In the genomic region with DNA sequence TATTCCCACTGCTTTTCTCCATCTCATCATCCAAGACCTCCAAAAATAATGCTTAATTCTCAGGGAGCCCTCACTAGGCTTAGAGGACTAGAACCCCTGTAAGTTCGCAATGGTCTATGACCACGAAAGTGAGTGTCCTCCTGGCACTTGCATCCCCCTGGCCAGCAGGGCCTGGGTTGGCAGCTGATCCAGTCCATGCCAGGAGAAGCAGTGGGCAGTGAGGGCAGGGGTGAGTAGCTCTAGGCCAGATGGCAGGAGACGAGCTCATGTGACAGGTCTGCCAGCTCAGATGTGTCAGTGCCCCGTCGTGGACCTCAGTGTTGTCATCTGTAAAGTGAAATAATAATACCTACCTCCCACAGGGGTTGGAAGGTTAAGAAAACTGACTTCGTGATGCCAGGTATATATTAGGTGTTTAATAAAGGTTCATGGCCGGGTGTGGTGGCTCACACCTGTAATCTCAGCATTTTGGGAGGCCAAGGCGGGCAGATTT, we compare ENCODE assay signal across 18 cellular contexts. TPM values are rescaled to one million over a fixed set of nuclear protein-coding genes. Genes with fewer than 3 reads are reported as not detected.
A peak's percentile ranks its signal among the peaks of the same experiment; 100 is the strongest.
DNase-seq lines count a peak whose midpoint lies in the region; TF ChIP-seq lines count a peak whose summit lies in the region.
"Had no signal": no experiment of that assay in that cellular context is flagged by ENCODE, and none has a peak within 500 bp of the region (broad histone marks: within the 10 kb centered on the region; RNA-seq: fewer than 3 reads in every experiment).

No MANE protein-coding gene starts in this region.

- peaks cover 0 to 4% (median 0%) of the 10 kb centered on the region in 3 donors for H3K36me3 Mint-ChIP-seq in immature natural killer cell
- H3K36me3 Mint-ChIP-seq: CD8-positive, alpha-beta memory T cell had no signal

- no peaks in the 10 kb centered on the region for H3K36me3 ChIP-seq in tibial artery
- H3K36me3 ChIP-seq: BLaER1 had no signal

- no peaks in the 10 kb centered on the region for H3K9me3 Mint-ChIP-seq in immature natural killer cell

- H3K27me3 Mint-ChIP-seq in immature natural killer cell (ENCODE audit: low read depth in 3 of 3), result peaks cover 0 to 6% (median 5%) of the 10 kb centered on the region in 3 donors

- POLR2A ChIA-PET in GM10248 (lab: Yijun Ruan, JAX), result no interaction called here

- H3K9me3 ChIP-seq in tibial artery, result no peaks in the 10 kb centered on the region

- no peaks in the 10 kb centered on the region for H3K4me1 Mint-ChIP-seq in immature natural killer cell
- H3K4me1 Mint-ChIP-seq: CD8-positive, alpha-beta memory T cell had no signal

- no peak overlapping the region for H3K27ac ChIP-seq in tibial artery
- H3K27ac ChIP-seq: BLaER1 had no signal

- intact Hi-C loops in tibial artery (cut with DNase I; ENCODE audit: low total_unique reads), result no loop called here

- H3K27me3 ChIP-seq in tibial artery, result peaks cover 0 to 31% of the 10 kb centered on the region in 2 donors
- H3K27me3 ChIP-seq: BLaER1 had no signal

- no peak overlapping the region for H3K4me3 Mint-ChIP-seq in immature natural killer cell
- H3K4me3 Mint-ChIP-seq: CD8-positive, alpha-beta memory T cell; HFFc6 had no signal

- H3K4me3 ChIP-seq in tibial artery, result no peak overlapping the region
- H3K4me3 ChIP-seq: BLaER1 had no signal

- H3K27ac Mint-ChIP-seq in immature natural killer cell, result no peak overlapping the region
- H3K27ac Mint-ChIP-seq: CD8-positive, alpha-beta memory T cell; HFFc6 had no signal

- peak; percentile 36 for DNase-seq in activated CD8-positive, alpha-beta memory T cell treated with anti-CD3 and anti-CD28 coated beads, Interleukin-2, amount 50 U/mL, for 48 hours
- DNase-seq in activated CD8-positive, alpha-beta memory T cell treated with anti-CD3 and anti-CD28 coated beads, Interleukin-2, amount 50 U/mL, for 4 hours, result no peak
- DNase-seq in GM10248 (ENCODE audit: extremely low spot score) (peak; percentile 7), mesenteric fat pad (ENCODE audit: low spot score) (peak; percentile 49), tibial artery (peak; percentile 2 to 19), activated gamma-delta T cell (lab: John Stamatoyannopoulos, UW) (no peak), immature natural killer cell (no peak)
- DNase-seq: 8988T; AML-193; Caco-2; CD8-positive, alpha-beta memory T cell; DND-41; GDM1; HCEC 1CT; HFFc6 had no signal

- no peak for TF ChIP-seq CTCF in GM10248 (IDR thresholded peaks at IDR 0.05; ENCODE audit: control extremely low read depth, extremely low read depth, low read depth, missing control alignments)
- no peak for TF ChIP-seq CTCF in tibial artery (IDR thresholded peaks at IDR 0.05)

- no peaks in the 10 kb centered on the region for H3K4me1 ChIP-seq in tibial artery

- CTCF ChIA-PET in GM10248 (lab: Yijun Ruan, JAX), result interaction anchor here (2.2 kb wide), 1 partner anchor 18 kb away, joined by 7 read pairs; no protein-coding TSS in a partner anchor

RNA-seq across cellular contexts. Expression of a gene that starts 11.1 kb away (rescaled TPM):
- not detected for total RNA-seq in mesenteric fat pad
- under 1 TPM in 2 of 3 donors, not detected in 1; 0.20 to 0.37 TPM for polyA plus RNA-seq in immature natural killer cell
- total RNA-seq: H4, HepG2 had no signal
- polyA plus RNA-seq: HepG2 had no signal

RNA-seq across cellular contexts. Expression of a gene that starts 18.4 kb away (rescaled TPM):
- total RNA-seq in mesenteric fat pad, result 0.35 TPM
- polyA plus RNA-seq in immature natural killer cell, result not detected
- total RNA-seq: CD8-positive, alpha-beta memory T cell; HepG2 had no signal
- polyA plus RNA-seq: CD8-positive, alpha-beta memory T cell; HepG2 had no signal

RNA-seq across cellular contexts. Expression of a gene that starts 36.8 kb away (rescaled TPM):
- total RNA-seq in mesenteric fat pad, result 0.16 TPM
- polyA plus RNA-seq in immature natural killer cell, result not detected
- total RNA-seq: Caco-2; CD8-positive, alpha-beta memory T cell; H4 had no signal
- polyA plus RNA-seq: CD8-positive, alpha-beta memory T cell had no signal

Comparison
In these comparisons a context has a peak if more than half of its experiments do, and no peak if none do; other contexts are left out.
1. DNase-seq: peak in activated CD8-positive, alpha-beta memory T cell treated with anti-CD3 and anti-CD28 coated beads, Interleukin-2, amount 50 U/mL, for 48 hours (single experiment), GM10248 (single experiment), mesenteric fat pad (single experiment) and tibial artery (2 of 2); none in activated CD8-positive, alpha-beta memory T cell treated with anti-CD3 and anti-CD28 coated beads, Interleukin-2, amount 50 U/mL, for 4 hours (single experiment), activated gamma-delta T cell (single experiment) and immature natural killer cell (0 of 3).